Comparison of ENCODE assay signal across 10 cellular contexts in genomic region chr16:84643677-84644076, GRCh38. TPM values are rescaled to one million over a fixed set of nuclear protein-coding genes. Genes with fewer than 3 reads are reported as not detected.
A peak's percentile ranks its signal among the peaks of the same experiment; 100 is the strongest.
DNase-seq lines count a peak whose midpoint lies in the region; ATAC-seq and TF ChIP-seq lines count a peak whose summit lies in the region.
"Had no signal": no experiment of that assay in that cellular context is flagged by ENCODE, and none has a peak within 500 bp of the region (broad histone marks: within the 10 kb centered on the region; RNA-seq: fewer than 3 reads in every experiment).

No MANE protein-coding gene starts in this region.

- H3K9me3 ChIP-seq in Karpas-422 (ENCODE audit: low read length) (no peaks in the 10 kb centered on the region), adrenal gland (replicated peaks in 1 of 3) (no peaks in the 10 kb centered on the region), lower lobe of right lung (no peaks in the 10 kb centered on the region)

- H3K4me1 ChIP-seq in Karpas-422 (ENCODE audit: low read length) (peaks cover 38% of the 10 kb centered on the region), adrenal gland (replicated peaks in 1 of 2) (peaks cover 23 to 31% of the 10 kb centered on the region in 2 donors), lower lobe of right lung (peaks cover 36% of the 10 kb centered on the region)

- no peak for TF ChIP-seq POLR2A in adrenal gland (IDR thresholded peaks at IDR 0.05)

- TF ChIP-seq CTCF in adrenal gland (IDR thresholded peaks at IDR 0.05) (no peak), lower lobe of right lung (IDR thresholded peaks at IDR 0.05) (no peak)

- 65 to 88% (median 71%) methylated on average over 4 of the region's 4 CpGs for WGBS in adrenal gland, 4 donors

- H4K20me1 ChIP-seq in Karpas-422 (ENCODE audit: insufficient read depth, low read depth, low read length): no peaks in the 10 kb centered on the region

- H3K27ac ChIP-seq in Karpas-422 (ENCODE audit: low read length) (no peak overlapping the region), adrenal gland (peak overlapping the region in 4 of 5 donors; percentile 50 to 78 (median 72)), lower lobe of right lung (peak overlapping the region; percentile 56), substantia nigra (ENCODE audit: low read depth, low read length, poor library complexity, severe bottlenecking) (no peak overlapping the region)
- H3K27ac ChIP-seq: cardiac muscle cell had no signal

- H3K27me3 ChIP-seq in Karpas-422 (ENCODE audit: low read length) (no peaks in the 10 kb centered on the region), adrenal gland (no peaks in the 10 kb centered on the region), lower lobe of right lung (ENCODE audit: low read depth) (no peaks in the 10 kb centered on the region)
- H3K27me3 ChIP-seq: cardiac muscle cell had no signal

- in situ Hi-C loops in ACHN (cut with HindIII; ENCODE audit: low pct_ligation_motif_present, low pct_unique_long_range_greater_than_20kb, low sequenced_read_pairs): no loop called here

- no peak overlapping the region for H2AFZ ChIP-seq in Karpas-422 (ENCODE audit: low read length)

- H3K4me2 ChIP-seq in Karpas-422 (ENCODE audit: low read depth, low read length, poor library complexity, severe bottlenecking): peak overlapping the region; percentile 36

- no peaks in the 10 kb centered on the region for H3K36me3 ChIP-seq in Karpas-422 (ENCODE audit: insufficient read depth, low read length)
- no peaks in the 10 kb centered on the region for H3K36me3 ChIP-seq in adrenal gland (replicated peaks in 1 of 2)
- no peaks in the 10 kb centered on the region for H3K36me3 ChIP-seq in lower lobe of right lung
- H3K36me3 ChIP-seq: cardiac muscle cell had no signal

- ATAC-seq in lower lobe of right lung (no peak), GM19035 (IDR thresholded peaks at IDR 0.05; ENCODE audit: unreplicated experiment) (no peak)

- H3K9ac ChIP-seq in Karpas-422 (ENCODE audit: low read length): no peak overlapping the region

- no peaks in the 10 kb centered on the region for H3K79me2 ChIP-seq in Karpas-422 (ENCODE audit: low read length)

- intact Hi-C loops in adrenal gland (cut with DNase I): no loop called here
- intact Hi-C loops in lower lobe of right lung (cut with DNase I): no loop called here

- no peak overlapping the region; the same call in 1 of the 2 replicates for H3K4me3 ChIP-seq in Karpas-422 (ENCODE audit: low read length)
- H3K4me3 ChIP-seq in adrenal gland: no peak overlapping the region
- no peak overlapping the region for H3K4me3 ChIP-seq in lower lobe of right lung
- H3K4me3 ChIP-seq: cardiac muscle cell had no signal

- peak; percentile 19 for DNase-seq in ACHN
- peak; percentile 66 for DNase-seq in Karpas-422
- no peak for DNase-seq in adrenal gland
- no peak for DNase-seq in lower lobe of right lung
- no peak for DNase-seq in substantia nigra (lab: John Stamatoyannopoulos, UW)
- DNase-seq in HuH-7.5 (ENCODE audit: low spot score): no peak
- no peak for DNase-seq in central memory CD4-positive, alpha-beta T cell
- DNase-seq: stimulated activated naive CD4-positive, alpha-beta T cell had no signal

- H3K9me2 ChIP-seq in Karpas-422 (replicated peaks; ENCODE audit: insufficient read depth, low read length): no peaks in the 10 kb centered on the region

RNA-seq across cellular contexts. Expression of gene KLHL36, which starts 4.6 kb away (rescaled TPM):
- total RNA-seq in Karpas-422 (2014; rRNA removed; shearing (Covaris generic); ENCODE audit: low replicate concordance): 25.6 and 35.4 TPM in 2 replicates
- total RNA-seq in adrenal gland (10 to 100 TPM; 35.5 to 81.6 (median 60.4) TPM), lower lobe of right lung (53.0 TPM)
- 10 to 100 TPM; 10.7 to 25.2 (median 22.8) TPM for polyA plus RNA-seq in adrenal gland

RNA-seq across cellular contexts. Expression of gene COTL1, which starts 25.8 kb away (rescaled TPM):
- 162 and 215 TPM in 2 replicates for total RNA-seq in Karpas-422 (2014; rRNA removed; shearing (Covaris generic); ENCODE audit: low replicate concordance)
- total RNA-seq in adrenal gland (10 to 100 TPM; 30.0 to 93.8 (median 61.8) TPM), lower lobe of right lung (221 TPM)
- 10 to 100 TPM; 45.4 to 54.5 (median 53.0) TPM for polyA plus RNA-seq in adrenal gland

RNA-seq across cellular contexts. Expression of gene USP10, which starts 56.1 kb away (rescaled TPM):
- 56.0 and 79.9 TPM in 2 replicates for total RNA-seq in Karpas-422 (2014; rRNA removed; shearing (Covaris generic); ENCODE audit: low replicate concordance)
- total RNA-seq in adrenal gland (100 to 1,000 TPM in 1 of 8 donors, 10 to 100 TPM in 7; 38.5 to 110 (median 65.0) TPM), lower lobe of right lung (62.7 TPM)
- 100 to 1,000 TPM in 1 of 3 donors, 10 to 100 TPM in 2; 16.2 to 154 (median 18.2) TPM for polyA plus RNA-seq in adrenal gland

Comparison
In these comparisons a context has a peak if more than half of its experiments do, and no peak if none do; other contexts are left out.
1. DNase-seq: peak in ACHN (single experiment) and Karpas-422 (single experiment); none in adrenal gland (0 of 7), lower lobe of right lung (single experiment), substantia nigra (0 of 49), HuH-7.5 (single experiment) and central memory CD4-positive, alpha-beta T cell (single experiment).
2. H3K27ac ChIP-seq: peak in adrenal gland (4 of 5) and lower lobe of right lung (single experiment); none in Karpas-422 (single experiment) and substantia nigra (single experiment).